8 cellular contexts compared by ENCODE assay signal in the genomic region with DNA sequence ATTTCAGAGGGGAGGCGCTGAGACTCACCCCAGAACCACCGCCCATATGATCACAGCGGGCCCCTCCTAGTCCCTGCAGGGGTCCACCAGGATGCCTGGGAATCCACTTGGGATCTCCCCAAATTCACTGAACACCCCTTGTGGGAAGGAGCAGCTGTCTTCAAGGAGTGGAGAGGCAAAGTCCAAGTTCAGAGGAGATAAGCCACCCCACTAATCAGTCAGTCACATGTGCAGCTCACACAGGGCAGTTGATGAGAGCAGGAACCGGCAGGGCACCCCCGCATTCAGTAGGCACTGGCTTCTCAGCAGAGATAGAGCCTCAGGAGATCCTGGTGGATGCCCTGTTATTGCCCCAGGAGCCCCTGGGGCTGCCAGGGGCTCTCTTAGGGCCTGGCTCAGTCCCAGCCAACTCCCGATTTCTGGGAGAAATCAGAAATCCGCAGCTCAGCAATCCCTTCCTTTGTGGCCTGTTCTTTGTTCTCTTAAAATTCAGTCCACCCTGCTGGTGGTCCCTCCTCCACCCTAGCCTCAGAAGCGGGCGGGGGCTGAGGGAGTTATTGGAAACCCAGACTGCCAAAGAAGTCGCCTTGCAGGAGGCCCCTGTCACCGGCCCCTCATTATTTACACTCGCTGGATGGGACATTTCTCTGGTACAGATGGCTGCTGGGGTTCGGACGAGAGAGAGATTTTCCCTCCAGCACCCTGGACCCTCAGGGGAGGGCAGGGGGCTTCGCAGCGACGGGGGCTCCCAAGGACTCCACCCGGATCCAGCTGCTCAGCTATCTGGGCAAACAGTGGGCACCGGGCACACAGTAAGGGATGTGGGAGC. TPM values are rescaled to one million over a fixed set of nuclear protein-coding genes. Genes with fewer than 3 reads are reported as not detected.
DNase-seq lines count a peak whose midpoint lies in the region; ATAC-seq and TF ChIP-seq lines count a peak whose summit lies in the region.

No MANE protein-coding gene starts in this region.

- H3K9me3 Mint-ChIP-seq in Caco-2 (ENCODE audit: unreplicated experiment) = no peaks in the 10 kb centered on the region

- peaks cover 31% of the 10 kb centered on the region for H3K36me3 Mint-ChIP-seq in Caco-2 (ENCODE audit: insufficient read depth, unreplicated experiment)

- no peak for ATAC-seq in GM18909 (IDR thresholded peaks at IDR 0.05; ENCODE audit: poor library complexity, unreplicated experiment)

- peaks cover 3% of the 10 kb centered on the region; the same call in 1 of the 2 replicates for H3K36me3 ChIP-seq in Caco-2 (ENCODE audit: control insufficient read depth, insufficient read depth, low read length)

- DNase-seq in Caco-2 (peak; percentile 57 to 76), NCI-H69 (lab: John Stamatoyannopoulos, UW) (peak; percentile 69), mucosa of gallbladder (ENCODE audit: low spot score) (peak; percentile 80), DMS79 (lab: John Stamatoyannopoulos, UW) (no peak), NCI-H1436 treated with DMSO at 0.1 percent for 48 hours (lab: John Stamatoyannopoulos, UW) (no peak), COLO668 (lab: John Stamatoyannopoulos, UW; ENCODE audit: unreplicated experiment) (no peak)

- CTCF ChIA-PET in Caco-2 (lab: Charles Lee) = interaction anchor here (0.6 to 2.2 kb wide), 5 partner anchors 14 to 582 kb away, joined by 3 to 14 read pairs (median 4); no protein-coding TSS in a partner anchor

- peak overlapping the region; percentile 97 for H3K27ac ChIP-seq in cingulate gyrus (ENCODE audit: low read depth, low read length)

- POLR2A ChIA-PET in Caco-2 (lab: Charles Lee) = interaction anchor here (1.0 to 1.4 kb wide), 2 partner anchors 11 to 50 kb away, joined by 3 read pairs; no protein-coding TSS in a partner anchor

- H3K27me3 ChIP-seq in Caco-2 (replicated peaks; ENCODE audit: control insufficient read depth, insufficient read depth, low read length) = no peaks in the 10 kb centered on the region

- BruUV-seq in Caco-2 (replicated peaks; lab: Mats Ljungman, UMichigan) = no TSS peak

- peak overlapping the region; percentile 97 for H3K4me3 ChIP-seq in Caco-2 (ENCODE audit: low read depth, low read length)

- no peaks in the 10 kb centered on the region for H3K27me3 Mint-ChIP-seq in Caco-2 (ENCODE audit: insufficient read depth, unreplicated experiment)

- peak overlapping the region; percentile 88 for H3K4me3 Mint-ChIP-seq in Caco-2 (ENCODE audit: unreplicated experiment)

- no peak for TF ChIP-seq CTCF in Caco-2 (IDR thresholded peaks at IDR 0.05; ENCODE audit: insufficient read depth in 1 of 2, low read depth in 1 of 2, low read length in 1 of 2, severe bottlenecking in 1 of 2, unreplicated experiment in 1 of 2)

- intact Hi-C loops in Caco-2 (cut with micrococcal nuclease; ENCODE audit: unreplicated experiment) = loop anchor here (2.0 kb wide), 2 partner anchors 21 to 61 kb away; no protein-coding TSS in a partner anchor

- H3K9me3 ChIP-seq in Caco-2 = no peaks in the 10 kb centered on the region

- H3K4me1 ChIP-seq in Caco-2 = peaks cover 34% of the 10 kb centered on the region

- peak overlapping the region; percentile 90 for H3K27ac Mint-ChIP-seq in Caco-2 (ENCODE audit: unreplicated experiment)

- peaks cover 8% of the 10 kb centered on the region for H3K4me1 Mint-ChIP-seq in Caco-2 (ENCODE audit: low read depth, unreplicated experiment)

RNA-seq across cellular contexts. Expression of a gene that starts 1.9 kb away (rescaled TPM):
- total RNA-seq in Caco-2 (2022) (25.8 and 27.9 TPM in 2 replicates), mucosa of gallbladder (77.6 TPM)

RNA-seq across cellular contexts. Expression of a gene that starts 48.3 kb away (rescaled TPM):
- total RNA-seq in Caco-2 (2022) (not detected in 2 replicates), mucosa of gallbladder (not detected)

Comparison
In these comparisons a context has a peak if more than half of its experiments do, and no peak if none do; other contexts are left out.
1. DNase-seq: peak in Caco-2 (2 of 2), NCI-H69 (single experiment) and mucosa of gallbladder (single experiment); none in DMS79 (single experiment), NCI-H1436 treated with DMSO at 0.1 percent for 48 hours (single experiment) and COLO668 (single experiment).